ENCODE assay signal across 8 cellular contexts in genomic region chr4:154082760-154083530, GRCh38.
DNase-seq lines count a peak whose midpoint lies in the region; ATAC-seq and TF ChIP-seq lines count a peak whose summit lies in the region.

No MANE protein-coding gene starts in this region.

- peaks cover 2% of the 10 kb centered on the region for H3K27me3 Mint-ChIP-seq in osteocyte (ENCODE audit: unreplicated experiment)

- H3K4me3 ChIP-seq in astrocyte of the cerebellum (ENCODE audit: low read depth, low read length), result no peak overlapping the region

- in situ Hi-C loops in astrocyte of the cerebellum (cut with HindIII; ENCODE audit: low sequenced_read_pairs), result no loop called here

- no peak overlapping the region for H3K4me3 Mint-ChIP-seq in osteocyte (ENCODE audit: unreplicated experiment)

- peaks cover 5% of the 10 kb centered on the region for H3K36me3 Mint-ChIP-seq in osteocyte (ENCODE audit: unreplicated experiment)

- TF ChIP-seq CTCF in astrocyte of the cerebellum (IDR thresholded peaks at IDR 0.05; ENCODE audit: low read depth, low read length, missing control alignments) (peak; percentile 42), osteocyte (IDR thresholded peaks at IDR 0.05) (peak; percentile 44), omental fat pad (IDR thresholded peaks at IDR 0.05) (no peak)

- H3K4me1 Mint-ChIP-seq in osteocyte (ENCODE audit: unreplicated experiment), result peaks cover 6% of the 10 kb centered on the region

- peak; percentile 57 for ATAC-seq in HG03565 (IDR thresholded peaks at IDR 0.05; ENCODE audit: unreplicated experiment)
- no peak for ATAC-seq in omental fat pad (ENCODE audit: low FRiP score)

- H3K9me3 Mint-ChIP-seq in osteocyte (ENCODE audit: unreplicated experiment), result no peaks in the 10 kb centered on the region

- DNase-seq in DMS53 (lab: John Stamatoyannopoulos, UW), result peak; percentile 41
- DNase-seq in DMS53 treated with DMSO at 0.1 percent for 48 hours (lab: John Stamatoyannopoulos, UW; ENCODE audit: unreplicated experiment), result no peak
- DNase-seq in astrocyte of the cerebellum (ENCODE audit: low read depth), result peak; percentile 13
- DNase-seq in osteocyte (ENCODE audit: extremely low spot score, unreplicated experiment), result no peak
- no peak for DNase-seq in omental fat pad (ENCODE audit: low spot score)
- DNase-seq in NCI-H774 (lab: John Stamatoyannopoulos, UW), result no peak
- DNase-seq in stimulated activated CD4-positive, alpha-beta T cell treated with anti-CD3 and anti-CD28 coated beads, Interleukin-4, amount 100 ng/mL, for 1 hour, result no peak

- no peak overlapping the region for H3K27ac Mint-ChIP-seq in osteocyte (ENCODE audit: unreplicated experiment)

Comparison
In these comparisons a context has a peak if more than half of its experiments do, and no peak if none do; other contexts are left out.
1. DNase-seq: peak in DMS53 (single experiment) and astrocyte of the cerebellum (single experiment); none in DMS53 treated with DMSO at 0.1 percent for 48 hours (single experiment), osteocyte (single experiment), omental fat pad (single experiment), NCI-H774 (single experiment) and stimulated activated CD4-positive, alpha-beta T cell treated with anti-CD3 and anti-CD28 coated beads, Interleukin-4, amount 100 ng/mL, for 1 hour (single experiment).
2. CTCF ChIP-seq: peak in astrocyte of the cerebellum (single experiment) and osteocyte (single experiment); none in omental fat pad (0 of 3).